In genomic region chr11:66616379-66617147, GRCh38 we compare ENCODE assay signal across 1 cellular context.
A peak's percentile ranks its signal among the peaks of the same experiment; 100 is the strongest.
TF ChIP-seq lines count a peak whose summit lies in the region.

TSS of gene RBM14 (plus strand) at chr11:66616630. CDS start at chr11:66616721, 91 bp downstream.

TF ChIP-seq in HepG2, 621 proteins besides CTCF, POLR2A, EP300 and RAD21 (continued from another document and continues in another):
- TF ChIP-seq ZHX2 (IDR thresholded peaks at IDR 0.05; ENCODE audit: low read depth) = peak; percentile 50
- no peak for TF ChIP-seq ZHX2 (CRISPR knock-in tag; IDR thresholded peaks at IDR 0.05; ENCODE audit: borderline replicate concordance)
- 0 out of 2 replicates have a peak, but pooled peaks have one; percentile 82 for TF ChIP-seq ZNF232 (CRISPR knock-in tag; IDR thresholded peaks at IDR 0.05; ENCODE audit: borderline replicate concordance)
- TF ChIP-seq ZMAT5 (CRISPR knock-in tag; IDR thresholded peaks at IDR 0.05; ENCODE audit: borderline replicate concordance, low read depth) = no peak
- TF ChIP-seq ZSCAN20 (CRISPR knock-in tag; IDR thresholded peaks at IDR 0.05; ENCODE audit: borderline replicate concordance) = no peak
- no peak for TF ChIP-seq TCF12 (IDR thresholded peaks at IDR 0.05)
- TF ChIP-seq TCF12 (CRISPR knock-in tag; IDR thresholded peaks at IDR 0.05) = no peak
- TF ChIP-seq IRF1 (CRISPR knock-in tag; IDR thresholded peaks at IDR 0.05; ENCODE audit: low read depth) = 0 out of 2 replicates have a peak, but pooled peaks have one; percentile 42
- TF ChIP-seq ZBED4 (CRISPR knock-in tag; IDR thresholded peaks at IDR 0.05; ENCODE audit: borderline replicate concordance) = no peak
- peak in 1 of 2 experiments; percentile 55; a peak in 1 of 4 replicates for TF ChIP-seq ATF4 (CRISPR knock-in tag; IDR thresholded peaks at IDR 0.05)
- TF ChIP-seq RBAK (CRISPR knock-in tag; IDR thresholded peaks at IDR 0.05) = no peak
- peak; percentile 18 for TF ChIP-seq ZNF792 (CRISPR knock-in tag; IDR thresholded peaks at IDR 0.05)
- peak; percentile 95 for TF ChIP-seq NFYB (CRISPR knock-in tag; IDR thresholded peaks at IDR 0.05)
- TF ChIP-seq AHDC1 (CRISPR knock-in tag; IDR thresholded peaks at IDR 0.05; ENCODE audit: borderline replicate concordance) = no peak
- TF ChIP-seq ZNF260 (CRISPR knock-in tag; IDR thresholded peaks at IDR 0.05; ENCODE audit: borderline replicate concordance, low read depth) = no peak
- no peak for TF ChIP-seq ZNF235 (CRISPR knock-in tag; IDR thresholded peaks at IDR 0.05; ENCODE audit: borderline replicate concordance)
- no peak for TF ChIP-seq ATF6 (CRISPR knock-in tag; conservative IDR thresholded peaks at IDR 0.05)
- no peak for TF ChIP-seq ZNF460 (CRISPR knock-in tag; IDR thresholded peaks at IDR 0.05; ENCODE audit: borderline replicate concordance)
- peak; percentile 80 for TF ChIP-seq THAP11 (CRISPR knock-in tag; IDR thresholded peaks at IDR 0.05)
- TF ChIP-seq TFE3 (CRISPR knock-in tag; IDR thresholded peaks at IDR 0.05) = no peak; the same call in 1 of the 2 replicates
- TF ChIP-seq ZNF740 (CRISPR knock-in tag; IDR thresholded peaks at IDR 0.05) = peak; percentile 73
- TF ChIP-seq AGO1 (IDR thresholded peaks at IDR 0.05; ENCODE audit: low read depth, low read length, poor library complexity, severe bottlenecking) = peak; percentile 89
- TF ChIP-seq ZNF282 (IDR thresholded peaks at IDR 0.05; ENCODE audit: partially characterized antibody) = no peak
- TF ChIP-seq GABPA (IDR thresholded peaks at IDR 0.05; ENCODE audit: low read depth, low read length) = no peak
- TF ChIP-seq GABPA (CRISPR knock-in tag; IDR thresholded peaks at IDR 0.05; ENCODE audit: low read depth) = 0 out of 2 replicates have a peak, but pooled peaks have one; percentile 37
- no peak for TF ChIP-seq ZNF672 (CRISPR knock-in tag; IDR thresholded peaks at IDR 0.05)
- peak; percentile 21; the same call in 1 of the 2 replicates for TF ChIP-seq ZNF136 (CRISPR knock-in tag; IDR thresholded peaks at IDR 0.05; ENCODE audit: low read depth)
- TF ChIP-seq ZBTB42 (CRISPR knock-in tag; IDR thresholded peaks at IDR 0.05) = peak; percentile 67; the same call in 1 of the 2 replicates
- TF ChIP-seq ZNF569 (CRISPR knock-in tag; IDR thresholded peaks at IDR 0.05; ENCODE audit: borderline replicate concordance) = 0 out of 2 replicates have a peak, but pooled peaks have one; percentile 34
- no peak for TF ChIP-seq ZNF251 (CRISPR knock-in tag; IDR thresholded peaks at IDR 0.05)
- TF ChIP-seq CSRNP2 (CRISPR knock-in tag; conservative IDR thresholded peaks at IDR 0.05; ENCODE audit: low read depth) = no peak
- TF ChIP-seq ZNF431 (CRISPR knock-in tag; IDR thresholded peaks at IDR 0.05; ENCODE audit: borderline replicate concordance, low read depth) = no peak
